ENCODE assay signal across 16 cellular contexts in the genomic region with DNA sequence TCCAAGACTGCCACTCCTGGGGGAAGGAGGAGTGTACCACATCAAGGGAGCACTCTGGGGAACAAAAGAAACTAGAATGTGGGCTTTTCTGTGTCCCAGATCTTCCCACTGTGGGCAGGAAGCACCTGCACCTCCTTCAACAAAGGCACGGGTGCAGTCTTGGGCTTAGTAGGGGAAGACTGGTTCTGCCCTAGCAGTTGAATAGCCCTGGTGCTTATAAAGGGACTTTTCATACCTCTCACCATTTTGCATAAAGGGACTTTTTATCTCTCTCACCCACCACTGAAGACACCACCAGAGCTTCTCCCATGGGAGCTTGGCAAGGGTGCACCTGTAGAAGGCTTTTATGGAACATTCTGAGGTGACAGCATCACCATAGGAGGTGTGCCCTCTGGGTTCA.
A peak's percentile ranks its signal among the peaks of the same experiment; 100 is the strongest.
DNase-seq lines count a peak whose midpoint lies in the region; ATAC-seq and TF ChIP-seq lines count a peak whose summit lies in the region.
"Had no signal": no experiment of that assay in that cellular context is flagged by ENCODE, and none has a peak within 500 bp of the region (broad histone marks: within the 10 kb centered on the region; RNA-seq: fewer than 3 reads in every experiment).

No MANE protein-coding gene starts in this region.

- no peaks in the 10 kb centered on the region for H3F3A ChIP-seq in PC-9 (ENCODE audit: insufficient read depth, low read depth)

- no peaks in the 10 kb centered on the region for H4K20me1 ChIP-seq in PC-9 (ENCODE audit: insufficient read depth)

- no peak overlapping the region for H3K4me3 Mint-ChIP-seq in stimulated activated naive CD8-positive, alpha-beta T cell treated with anti-CD3 and anti-CD28 coated beads, Interleukin-15, Interleukin-2, amounts not matched to agents 100 ng/mL and 50 ng/mL, for 24 hours
- H3K4me3 Mint-ChIP-seq: WTC11 had no signal

- DNase-seq in activated CD4-positive, CD25-positive, alpha-beta regulatory T cell (lab: John Stamatoyannopoulos, UW) = no peak
- DNase-seq in ecto neural progenitor cell (ENCODE audit: low spot score) = no peak
- DNase-seq in coronary artery (ENCODE audit: low spot score) = no peak
- no peak for DNase-seq in PC-9
- DNase-seq: DMS 273 treated with DMSO at 0.1 percent for 48 hours, mesenchymal stem cell, NCI-H526 treated with DMSO at 0.1 percent for 48 hours had no signal

- H3K4me2 ChIP-seq in PC-9 = no peak overlapping the region

- POLR2A ChIA-PET in PC-9 (lab: Charles Lee; ENCODE audit: unreplicated experiment) = no interaction called here

- H3K4me1 Mint-ChIP-seq in stimulated activated naive CD8-positive, alpha-beta T cell treated with anti-CD3 and anti-CD28 coated beads, Interleukin-15, Interleukin-2, amounts not matched to agents 100 ng/mL and 50 ng/mL, for 24 hours (ENCODE audit: low read depth) = peaks cover 13% of the 10 kb centered on the region
- H3K4me1 Mint-ChIP-seq: WTC11 had no signal

- H3K36me3 ChIP-seq in PC-9 (ENCODE audit: low read depth) = no peaks in the 10 kb centered on the region
- H3K36me3 ChIP-seq: SJCRH30 had no signal

- H3K9me3 Mint-ChIP-seq in stimulated activated naive CD8-positive, alpha-beta T cell treated with anti-CD3 and anti-CD28 coated beads, Interleukin-15, Interleukin-2, amounts not matched to agents 100 ng/mL and 50 ng/mL, for 24 hours = no peaks in the 10 kb centered on the region

- ATAC-seq in activated CD4-positive, CD25-positive, alpha-beta regulatory T cell treated with anti-CD3 and anti-CD28 coated beads, Interleukin-2, amount 50 U/mL, for 24 hours = peak; percentile 28 to 38
- peak; percentile 61 for ATAC-seq in GM21737 (IDR thresholded peaks at IDR 0.05; ENCODE audit: unreplicated experiment)
- ATAC-seq in HG03139 (IDR thresholded peaks at IDR 0.05; ENCODE audit: unreplicated experiment) = peak; percentile 43

- H3K4me3 ChIP-seq in coronary artery (no peak overlapping the region), PC-9 (no peak overlapping the region)
- H3K4me3 ChIP-seq: SJCRH30 had no signal

- BruUV-seq in PC-9 (replicated peaks; lab: Mats Ljungman, UMichigan) = no TSS peak

- TF ChIP-seq CTCF in coronary artery (IDR thresholded peaks at IDR 0.05) = no peak
- no peak for TF ChIP-seq CTCF in PC-9 (conservative IDR thresholded peaks at IDR 0.05)

- intact Hi-C loops in PC-9 (cut with micrococcal nuclease; ENCODE audit: unreplicated experiment) = no loop called here

- no peak overlapping the region for H3K27ac ChIP-seq in coronary artery
- no peak overlapping the region for H3K27ac ChIP-seq in PC-9
- H3K27ac ChIP-seq: 22Rv1, epithelial cell of prostate, parathyroid adenoma, SJCRH30 had no signal

- H3K27me3 ChIP-seq in PC-9 (ENCODE audit: insufficient read depth, low read depth) = peaks cover 10% of the 10 kb centered on the region; the same call in 1 of the 2 replicates
- H3K27me3 ChIP-seq: SJCRH30 had no signal

- H3K79me2 ChIP-seq in PC-9 (ENCODE audit: low read depth) = no peaks in the 10 kb centered on the region
- H3K79me2 ChIP-seq: parathyroid adenoma had no signal

- H3K9me2 ChIP-seq in PC-9 (ENCODE audit: insufficient read depth) = no peaks in the 10 kb centered on the region

- H3K4me1 ChIP-seq in PC-9 (replicated peaks; ENCODE audit: insufficient read depth) = no peaks in the 10 kb centered on the region
- H3K4me1 ChIP-seq: parathyroid adenoma, SJCRH30 had no signal

- H3K36me3 Mint-ChIP-seq in stimulated activated naive CD8-positive, alpha-beta T cell treated with anti-CD3 and anti-CD28 coated beads, Interleukin-15, Interleukin-2, amounts not matched to agents 100 ng/mL and 50 ng/mL, for 24 hours (ENCODE audit: low read depth) = no peaks in the 10 kb centered on the region
- H3K36me3 Mint-ChIP-seq: WTC11 had no signal

- no peaks in the 10 kb centered on the region for H3K9me3 ChIP-seq in PC-9 (ENCODE audit: insufficient read depth, low read depth)
- H3K9me3 ChIP-seq: SJCRH30 had no signal

- H3K27ac Mint-ChIP-seq in stimulated activated naive CD8-positive, alpha-beta T cell treated with anti-CD3 and anti-CD28 coated beads, Interleukin-15, Interleukin-2, amounts not matched to agents 100 ng/mL and 50 ng/mL, for 24 hours = peak overlapping the region; percentile 14
- H3K27ac Mint-ChIP-seq: WTC11 had no signal

- CTCF ChIA-PET in PC-9 (lab: Charles Lee) = no interaction called here

- no peak overlapping the region for H2AFZ ChIP-seq in PC-9
- H2AFZ ChIP-seq: parathyroid adenoma had no signal

- peaks cover 14% of the 10 kb centered on the region for H3K27me3 Mint-ChIP-seq in stimulated activated naive CD8-positive, alpha-beta T cell treated with anti-CD3 and anti-CD28 coated beads, Interleukin-15, Interleukin-2, amounts not matched to agents 100 ng/mL and 50 ng/mL, for 24 hours
